In genomic region chr22:37607010-37607911, GRCh38 we compare ENCODE assay signal across 7 cellular contexts. TPM values are rescaled to one million over a fixed set of nuclear protein-coding genes. Genes with fewer than 3 reads are reported as not detected.
A peak's percentile ranks its signal among the peaks of the same experiment; 100 is the strongest.
DNase-seq lines count a peak whose midpoint lies in the region; ATAC-seq and TF ChIP-seq lines count a peak whose summit lies in the region.

No MANE protein-coding gene starts in this region.

- H3K36me3 ChIP-seq in osteoblast (ENCODE audit: insufficient read depth, low read length) = no peaks in the 10 kb centered on the region
- no peaks in the 10 kb centered on the region for H3K36me3 ChIP-seq in testis (ENCODE audit: low read depth, missing control alignments)

- no peaks in the 10 kb centered on the region for H4K20me1 ChIP-seq in osteoblast (ENCODE audit: insufficient read depth, low read length)

- no peaks in the 10 kb centered on the region for H3K27me3 Mint-ChIP-seq in activated naive CD4-positive, alpha-beta T cell treated with anti-CD3 and anti-CD28 coated beads, Interleukin-2, amount 50 U/mL, for 24 hours

- peak overlapping the region; percentile 91 for H3K4me2 ChIP-seq in osteoblast (ENCODE audit: insufficient read depth, low read length)

- H3K4me1 Mint-ChIP-seq in activated naive CD4-positive, alpha-beta T cell treated with anti-CD3 and anti-CD28 coated beads, Interleukin-2, amount 50 U/mL, for 24 hours = peaks cover 53% of the 10 kb centered on the region

- in situ Hi-C loops in GM13976 (cut with MboI; ENCODE audit: low sequenced_read_pairs, unreplicated experiment) = no loop called here

- peak overlapping the region; percentile 91 for H3K4me3 Mint-ChIP-seq in activated naive CD4-positive, alpha-beta T cell treated with anti-CD3 and anti-CD28 coated beads, Interleukin-2, amount 50 U/mL, for 24 hours

- H3K27me3 ChIP-seq in osteoblast (ENCODE audit: insufficient read depth, low read length) (peaks cover 19% of the 10 kb centered on the region), testis (no peaks in the 10 kb centered on the region)

- H3K36me3 Mint-ChIP-seq in activated naive CD4-positive, alpha-beta T cell treated with anti-CD3 and anti-CD28 coated beads, Interleukin-2, amount 50 U/mL, for 24 hours = no peaks in the 10 kb centered on the region

- H3K4me3 ChIP-seq in osteoblast (ENCODE audit: insufficient read depth, low read length) (peak overlapping the region; percentile 67), testis (peak overlapping the region; percentile 88 to 98)

- H3K9me3 ChIP-seq in osteoblast (ENCODE audit: low read depth, low read length) (no peaks in the 10 kb centered on the region), testis (no peaks in the 10 kb centered on the region)

- TF ChIP-seq CTCF in GM13976 (IDR thresholded peaks at IDR 0.05; ENCODE audit: borderline replicate concordance, control extremely low read depth, extremely low read depth, insufficient read depth, missing control alignments) = peak; percentile 97
- peak; percentile 96 for TF ChIP-seq CTCF in osteoblast (IDR thresholded peaks at IDR 0.05; ENCODE audit: extremely low read depth, low read depth, low read length)
- peak; percentile 90 to 98 (median 97) for TF ChIP-seq CTCF in testis (IDR thresholded peaks at IDR 0.05)

- H3K27ac Mint-ChIP-seq in activated naive CD4-positive, alpha-beta T cell treated with anti-CD3 and anti-CD28 coated beads, Interleukin-2, amount 50 U/mL, for 24 hours = peak overlapping the region; percentile 98

- intact Hi-C loops in Right ventricle myocardium inferior (cut with DNase I) = no loop called here
- intact Hi-C loops in testis (cut with DNase I; ENCODE audit: low total_unique reads) = no loop called here

- H3K4me1 ChIP-seq in osteoblast (ENCODE audit: insufficient read depth, low read length) (peaks cover 33% of the 10 kb centered on the region), testis (peaks cover 38% of the 10 kb centered on the region)

- WGBS in testis, 2 donors = 0 to 2% methylated on average over 42 of the region's 42 CpGs

- ATAC-seq in SK-N-SH treated with all-trans-retinoic acid at 6 μM for 48 hours (peak; percentile 34), Right ventricle myocardium inferior (no peak)

- peak; percentile 87 for DNase-seq in GM13976 (ENCODE audit: low spot score)
- peak; percentile 86 for DNase-seq in NAMALWA (ENCODE audit: low spot score)
- peak; percentile 93 for DNase-seq in Right ventricle myocardium inferior (ENCODE audit: missing footprints)
- peak; percentile 97 for DNase-seq in osteoblast (ENCODE audit: insufficient read length, low spot score, missing footprints)
- peak; percentile 92 for DNase-seq in testis

- no peaks in the 10 kb centered on the region for H3K9me3 Mint-ChIP-seq in activated naive CD4-positive, alpha-beta T cell treated with anti-CD3 and anti-CD28 coated beads, Interleukin-2, amount 50 U/mL, for 24 hours

- no peak for TF ChIP-seq POLR2A in testis (IDR thresholded peaks at IDR 0.05)

- no peak overlapping the region for H3K27ac ChIP-seq in osteoblast (ENCODE audit: low read depth, low read length)
- peak overlapping the region; percentile 94 to 96 for H3K27ac ChIP-seq in testis

- peaks cover 28% of the 10 kb centered on the region for H3K79me2 ChIP-seq in osteoblast (ENCODE audit: insufficient read depth, low read length)

- peak overlapping the region; percentile 60 for H2AFZ ChIP-seq in osteoblast (ENCODE audit: low read length)

TF ChIP-seq in SK-N-SH treated with all-trans-retinoic acid at 6 μM for 48 hours, 23 proteins besides CTCF, POLR2A, EP300 and RAD21 (continues in another document):
- TF ChIP-seq ISL1 (CRISPR knock-in tag; IDR thresholded peaks at IDR 0.05) (no peak), PPARA (CRISPR knock-in tag; IDR thresholded peaks at IDR 0.05; ENCODE audit: borderline replicate concordance) (no peak), ZNF565 (CRISPR knock-in tag; conservative IDR thresholded peaks at IDR 0.05; ENCODE audit: low read depth) (no peak), TCF4 (CRISPR knock-in tag; IDR thresholded peaks at IDR 0.05; ENCODE audit: borderline replicate concordance) (no peak), ZNF8 (CRISPR knock-in tag; IDR thresholded peaks at IDR 0.05) (no peak), POU6F1 (CRISPR knock-in tag; IDR thresholded peaks at IDR 0.05; ENCODE audit: borderline replicate concordance, low read depth) (no peak), BACH2 (CRISPR knock-in tag; IDR thresholded peaks at IDR 0.05; ENCODE audit: borderline replicate concordance) (no peak), ZFP3 (CRISPR knock-in tag; IDR thresholded peaks at IDR 0.05) (no peak), TOX (CRISPR knock-in tag; IDR thresholded peaks at IDR 0.05; ENCODE audit: borderline replicate concordance) (no peak)
- TF ChIP-seq, protein P1, sequence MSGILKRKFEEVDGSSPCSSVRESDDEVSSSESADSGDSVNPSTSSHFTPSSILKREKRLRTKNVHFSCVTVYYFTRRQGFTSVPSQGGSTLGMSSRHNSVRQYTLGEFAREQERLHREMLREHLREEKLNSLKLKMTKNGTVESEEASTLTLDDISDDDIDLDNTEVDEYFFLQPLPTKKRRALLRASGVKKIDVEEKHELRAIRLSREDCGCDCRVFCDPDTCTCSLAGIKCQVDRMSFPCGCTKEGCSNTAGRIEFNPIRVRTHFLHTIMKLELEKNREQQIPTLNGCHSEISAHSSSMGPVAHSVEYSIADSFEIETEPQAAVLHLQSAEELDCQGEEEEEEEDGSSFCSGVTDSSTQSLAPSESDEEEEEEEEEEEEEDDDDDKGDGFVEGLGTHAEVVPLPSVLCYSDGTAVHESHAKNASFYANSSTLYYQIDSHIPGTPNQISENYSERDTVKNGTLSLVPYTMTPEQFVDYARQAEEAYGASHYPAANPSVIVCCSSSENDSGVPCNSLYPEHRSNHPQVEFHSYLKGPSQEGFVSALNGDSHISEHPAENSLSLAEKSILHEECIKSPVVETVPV (CRISPR knock-in tag; IDR thresholded peaks at IDR 0.05) = no peak
- TF ChIP-seq, protein P2, sequence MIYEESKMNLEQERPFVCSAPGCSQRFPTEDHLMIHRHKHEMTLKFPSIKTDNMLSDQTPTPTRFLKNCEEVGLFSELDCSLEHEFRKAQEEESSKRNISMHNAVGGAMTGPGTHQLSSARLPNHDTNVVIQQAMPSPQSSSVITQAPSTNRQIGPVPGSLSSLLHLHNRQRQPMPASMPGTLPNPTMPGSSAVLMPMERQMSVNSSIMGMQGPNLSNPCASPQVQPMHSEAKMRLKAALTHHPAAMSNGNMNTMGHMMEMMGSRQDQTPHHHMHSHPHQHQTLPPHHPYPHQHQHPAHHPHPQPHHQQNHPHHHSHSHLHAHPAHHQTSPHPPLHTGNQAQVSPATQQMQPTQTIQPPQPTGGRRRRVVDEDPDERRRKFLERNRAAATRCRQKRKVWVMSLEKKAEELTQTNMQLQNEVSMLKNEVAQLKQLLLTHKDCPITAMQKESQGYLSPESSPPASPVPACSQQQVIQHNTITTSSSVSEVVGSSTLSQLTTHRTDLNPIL (CRISPR knock-in tag; IDR thresholded peaks at IDR 0.05; ENCODE audit: low read depth) = no peak
- TF ChIP-seq, protein P3, sequence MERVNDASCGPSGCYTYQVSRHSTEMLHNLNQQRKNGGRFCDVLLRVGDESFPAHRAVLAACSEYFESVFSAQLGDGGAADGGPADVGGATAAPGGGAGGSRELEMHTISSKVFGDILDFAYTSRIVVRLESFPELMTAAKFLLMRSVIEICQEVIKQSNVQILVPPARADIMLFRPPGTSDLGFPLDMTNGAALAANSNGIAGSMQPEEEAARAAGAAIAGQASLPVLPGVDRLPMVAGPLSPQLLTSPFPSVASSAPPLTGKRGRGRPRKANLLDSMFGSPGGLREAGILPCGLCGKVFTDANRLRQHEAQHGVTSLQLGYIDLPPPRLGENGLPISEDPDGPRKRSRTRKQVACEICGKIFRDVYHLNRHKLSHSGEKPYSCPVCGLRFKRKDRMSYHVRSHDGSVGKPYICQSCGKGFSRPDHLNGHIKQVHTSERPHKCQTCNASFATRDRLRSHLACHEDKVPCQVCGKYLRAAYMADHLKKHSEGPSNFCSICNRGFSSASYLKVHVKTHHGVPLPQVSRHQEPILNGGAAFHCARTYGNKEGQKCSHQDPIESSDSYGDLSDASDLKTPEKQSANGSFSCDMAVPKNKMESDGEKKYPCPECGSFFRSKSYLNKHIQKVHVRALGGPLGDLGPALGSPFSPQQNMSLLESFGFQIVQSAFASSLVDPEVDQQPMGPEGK (CRISPR knock-in tag; IDR thresholded peaks at IDR 0.05; ENCODE audit: borderline replicate concordance) = no peak

RNA-seq across cellular contexts. Expression of gene GGA1, which starts 1.4 kb away (rescaled TPM):
- total RNA-seq in Right ventricle myocardium inferior (26.7 TPM), osteoblast (36.2 and 38.6 TPM in 2 replicates), testis (100 to 1,000 TPM; 274 to 359 TPM)
- polyA plus RNA-seq in testis (ENCODE audit: insufficient read depth, low read depth, low replicate concordance) = 354 TPM

RNA-seq across cellular contexts. Expression of gene LGALS2, which starts 27.4 kb away (rescaled TPM):
- total RNA-seq in Right ventricle myocardium inferior (0.60 TPM), osteoblast (not detected in 2 replicates), testis (not detected)
- 8.1 TPM for polyA plus RNA-seq in testis (ENCODE audit: insufficient read depth, low read depth, low replicate concordance)

RNA-seq across cellular contexts. Expression of gene SH3BP1, which starts 32.2 kb away (rescaled TPM):
- total RNA-seq in Right ventricle myocardium inferior (1.5 TPM), osteoblast (4.1 and 4.7 TPM in 2 replicates), testis (10 to 100 TPM; 15.7 to 23.6 TPM)
- 11.9 TPM for polyA plus RNA-seq in testis (ENCODE audit: insufficient read depth, low read depth, low replicate concordance)

RNA-seq across cellular contexts. Expression of gene CDC42EP1, which starts 47.0 kb away (rescaled TPM):
- total RNA-seq in Right ventricle myocardium inferior (17.7 TPM), osteoblast (28.6 and 35.5 TPM in 2 replicates), testis (10 to 100 TPM; 73.9 to 87.4 TPM)
- polyA plus RNA-seq in testis (ENCODE audit: insufficient read depth, low read depth, low replicate concordance) = 49.0 TPM

RNA-seq across cellular contexts. Expression of gene PDXP, which starts 51.3 kb away (rescaled TPM):
- total RNA-seq in Right ventricle myocardium inferior (21.4 TPM), osteoblast (5.0 and 5.8 TPM in 2 replicates), testis (100 to 1,000 TPM in 1 of 2 donors, 10 to 100 TPM in 1; 95.7 to 117 TPM)
- 51.9 TPM for polyA plus RNA-seq in testis (ENCODE audit: insufficient read depth, low read depth, low replicate concordance)
